Comparison of ENCODE assay signal across 10 cellular contexts in genomic region chr1:60621524-60621923, GRCh38.
DNase-seq lines count a peak whose midpoint lies in the region; ATAC-seq and TF ChIP-seq lines count a peak whose summit lies in the region.
"Had no signal": no experiment of that assay in that cellular context is flagged by ENCODE, and none has a peak within 500 bp of the region (broad histone marks: within the 10 kb centered on the region; RNA-seq: fewer than 3 reads in every experiment).

No MANE protein-coding gene starts in this region.

- H3K4me3 ChIP-seq in BE2C (ENCODE audit: low read depth, low read length) (peak overlapping the region; percentile 10; the same call in 1 of the 2 replicates), astrocyte of the cerebellum (ENCODE audit: low read depth, low read length) (no peak overlapping the region)
- H3K4me3 ChIP-seq: BLaER1 had no signal

- no peaks in the 10 kb centered on the region for H3K27me3 ChIP-seq in BE2C
- H3K27me3 ChIP-seq: BLaER1 had no signal

- no peak for ATAC-seq in GM21619 (IDR thresholded peaks at IDR 0.05; ENCODE audit: unreplicated experiment)
- ATAC-seq in HG03097 (IDR thresholded peaks at IDR 0.05; ENCODE audit: low FRiP score, unreplicated experiment), result no peak
- no peak for ATAC-seq in GM18502 (IDR thresholded peaks at IDR 0.05; ENCODE audit: poor library complexity, unreplicated experiment)

- no peaks in the 10 kb centered on the region for H3K4me1 ChIP-seq in BE2C
- H3K4me1 ChIP-seq: BLaER1 had no signal

- H3K36me3 ChIP-seq in BE2C, result no peaks in the 10 kb centered on the region
- H3K36me3 ChIP-seq: BLaER1 had no signal

- H3K9me3 ChIP-seq in BE2C, result no peaks in the 10 kb centered on the region
- H3K9me3 ChIP-seq: BLaER1 had no signal

- TF ChIP-seq CTCF in BE2C (IDR thresholded peaks at IDR 0.05; ENCODE audit: low read depth, low read length) (no peak), astrocyte of the cerebellum (IDR thresholded peaks at IDR 0.05; ENCODE audit: low read depth, low read length, missing control alignments) (no peak)

- in situ Hi-C loops in astrocyte of the cerebellum (cut with HindIII; ENCODE audit: low sequenced_read_pairs), result no loop called here

- DNase-seq in BE2C, result no peak
- DNase-seq in NCI-H1930 (lab: John Stamatoyannopoulos, UW), result peak; percentile 74 to 81
- peak; percentile 32 for DNase-seq in astrocyte of the cerebellum (ENCODE audit: low read depth)
- peak; percentile 77 to 92 for DNase-seq in lung microvascular endothelial cell (ENCODE audit: low read depth in 2 of 2)
- no peak for DNase-seq in DMS 273 (lab: John Stamatoyannopoulos, UW; ENCODE audit: unreplicated experiment)
- DNase-seq: SW 1271 had no signal

Comparison
In these comparisons a context has a peak if more than half of its experiments do, and no peak if none do; other contexts are left out.
1. DNase-seq: peak in NCI-H1930 (2 of 2), astrocyte of the cerebellum (single experiment) and lung microvascular endothelial cell (2 of 2); none in BE2C (single experiment) and DMS 273 (single experiment).